In genomic region chr11:36594316-36594989, GRCh38 we compare ENCODE assay signal across 8 cellular contexts. TPM values are rescaled to one million over a fixed set of nuclear protein-coding genes. Genes with fewer than 3 reads are reported as not detected.
DNase-seq lines count a peak whose midpoint lies in the region; ATAC-seq and TF ChIP-seq lines count a peak whose summit lies in the region.

Gene IFTAP (plus strand): TSS chr11:36594502. CDS start chr11:36610104, 15,602 bp downstream.

- no peaks in the 10 kb centered on the region for H3K9me3 Mint-ChIP-seq in activated CD4-positive, alpha-beta memory T cell treated with anti-CD3 and anti-CD28 coated beads, Interleukin-2, amount 10 ng/mL, durations not matched to agents 7 days and 5 days
- H3K9me3 Mint-ChIP-seq in memory B cell, result no peaks in the 10 kb centered on the region
- no peaks in the 10 kb centered on the region for H3K9me3 Mint-ChIP-seq in stimulated activated naive B cell treated with anti-CD40 and anti-IgM and Interleukin-4, amounts not matched to agents 10 μg/mL and 1 μg/mL and 100 μg/mL, for 72 hours

- peak within 1 kb of the TSS; percentile 78 for H3K4me3 ChIP-seq in AG04449 (ENCODE audit: low read depth, low read length)

- CTCF ChIA-PET in AG04449 (lab: Yijun Ruan, JAX), result interaction anchor here (0.6 to 2.8 kb wide), 2 partner anchors 30 to 102 kb away, joined by 3 to 11 read pairs; no protein-coding TSS in a partner anchor
- CTCF ChIA-PET in activated CD4-positive, alpha-beta memory T cell treated with anti-CD3 and anti-CD28 coated beads, Interleukin-2, amount 10 ng/mL, durations not matched to agents 7 days and 5 days (lab: Charles Lee), result no interaction called here

- H3K27ac Mint-ChIP-seq in activated CD4-positive, alpha-beta memory T cell treated with anti-CD3 and anti-CD28 coated beads, Interleukin-2, amount 10 ng/mL, durations not matched to agents 7 days and 5 days, result no peak within 1 kb of the TSS
- H3K27ac Mint-ChIP-seq in memory B cell, result no peak within 1 kb of the TSS
- peak within 1 kb of the TSS; percentile 84 for H3K27ac Mint-ChIP-seq in stimulated activated naive B cell treated with anti-CD40 and anti-IgM and Interleukin-4, amounts not matched to agents 10 μg/mL and 1 μg/mL and 100 μg/mL, for 72 hours

- no peaks in the 10 kb centered on the region for H3K36me3 Mint-ChIP-seq in activated CD4-positive, alpha-beta memory T cell treated with anti-CD3 and anti-CD28 coated beads, Interleukin-2, amount 10 ng/mL, durations not matched to agents 7 days and 5 days (ENCODE audit: low read depth)
- no peaks in the 10 kb centered on the region for H3K36me3 Mint-ChIP-seq in memory B cell
- no peaks in the 10 kb centered on the region for H3K36me3 Mint-ChIP-seq in stimulated activated naive B cell treated with anti-CD40 and anti-IgM and Interleukin-4, amounts not matched to agents 10 μg/mL and 1 μg/mL and 100 μg/mL, for 72 hours

- ATAC-seq in GM18868 (IDR thresholded peaks at IDR 0.05; ENCODE audit: unreplicated experiment), result peak; percentile 82
- peak; percentile 55 for ATAC-seq in HG03196 (IDR thresholded peaks at IDR 0.05; ENCODE audit: unreplicated experiment)
- peak; percentile 14 for ATAC-seq in memory B cell (ENCODE audit: low read depth)
- peak; percentile 84 to 91 for ATAC-seq in stimulated activated naive B cell treated with anti-CD40 and anti-IgM and Interleukin-4, amounts not matched to agents 10 μg/mL and 1 μg/mL and 100 μg/mL, for 72 hours (replicated peaks)

- TF ChIP-seq CTCF in AG04449 (IDR thresholded peaks at IDR 0.05; ENCODE audit: insufficient read depth, low read length, missing control alignments), result no peak

- peaks cover 3% of the 10 kb centered on the region for H3K4me1 Mint-ChIP-seq in activated CD4-positive, alpha-beta memory T cell treated with anti-CD3 and anti-CD28 coated beads, Interleukin-2, amount 10 ng/mL, durations not matched to agents 7 days and 5 days
- H3K4me1 Mint-ChIP-seq in memory B cell, result peaks cover 5% of the 10 kb centered on the region
- peaks cover 6 to 11% of the 10 kb centered on the region in 2 donors for H3K4me1 Mint-ChIP-seq in stimulated activated naive B cell treated with anti-CD40 and anti-IgM and Interleukin-4, amounts not matched to agents 10 μg/mL and 1 μg/mL and 100 μg/mL, for 72 hours

- POLR2A ChIA-PET in AG04449 (lab: Yijun Ruan, JAX), result interaction anchor here (0.6 kb wide), 1 partner anchor 84 kb away, joined by 3 read pairs; the partner anchor contains the start of gene TRAF6
- POLR2A ChIA-PET in activated CD4-positive, alpha-beta memory T cell treated with anti-CD3 and anti-CD28 coated beads, Interleukin-2, amount 10 ng/mL, durations not matched to agents 7 days and 5 days (lab: Charles Lee), result no interaction called here

- peak within 1 kb of the TSS; percentile 74 for H3K4me3 Mint-ChIP-seq in activated CD4-positive, alpha-beta memory T cell treated with anti-CD3 and anti-CD28 coated beads, Interleukin-2, amount 10 ng/mL, durations not matched to agents 7 days and 5 days
- peak within 1 kb of the TSS; percentile 71 for H3K4me3 Mint-ChIP-seq in memory B cell
- peak within 1 kb of the TSS; percentile 95 to 96 for H3K4me3 Mint-ChIP-seq in stimulated activated naive B cell treated with anti-CD40 and anti-IgM and Interleukin-4, amounts not matched to agents 10 μg/mL and 1 μg/mL and 100 μg/mL, for 72 hours

- peak; percentile 65 for DNase-seq in AG04449 (ENCODE audit: low read depth, low spot score)
- peak; percentile 88 to 92 for DNase-seq in NCI-H446 (lab: John Stamatoyannopoulos, UW)
- DNase-seq in activated CD4-positive, alpha-beta memory T cell treated with anti-CD3 and anti-CD28 coated beads, Interleukin-2, amount 10 ng/mL, durations not matched to agents 7 days and 5 days, result peak; percentile 17
- peak; percentile 93 for DNase-seq in epidermal melanocyte (ENCODE audit: insufficient read length, low spot score)
- no peak for DNase-seq in memory B cell (ENCODE audit: low spot score in 2 of 2)
- DNase-seq in stimulated activated naive B cell treated with anti-CD40 and anti-IgM and Interleukin-4, amounts not matched to agents 10 μg/mL and 1 μg/mL and 100 μg/mL, for 72 hours, result peak; percentile 15

- peaks cover 38% of the 10 kb centered on the region for H3K27me3 Mint-ChIP-seq in activated CD4-positive, alpha-beta memory T cell treated with anti-CD3 and anti-CD28 coated beads, Interleukin-2, amount 10 ng/mL, durations not matched to agents 7 days and 5 days
- peaks cover 16% of the 10 kb centered on the region for H3K27me3 Mint-ChIP-seq in memory B cell
- H3K27me3 Mint-ChIP-seq in stimulated activated naive B cell treated with anti-CD40 and anti-IgM and Interleukin-4, amounts not matched to agents 10 μg/mL and 1 μg/mL and 100 μg/mL, for 72 hours, result peaks cover 21 to 28% of the 10 kb centered on the region in 2 donors

RNA-seq across cellular contexts. Expression of gene IFTAP, which starts in this region (rescaled TPM):
- 1 to 10 TPM in 1 of 2 experiments, under 1 TPM in 1; 0.75 to 1.7 TPM for total RNA-seq in activated CD4-positive, alpha-beta memory T cell treated with anti-CD3 and anti-CD28 coated beads, Interleukin-2, amount 10 ng/mL, durations not matched to agents 7 days and 5 days

Comparison
In these comparisons a context has a peak if more than half of its experiments do, and no peak if none do; other contexts are left out.
1. DNase-seq: peak in AG04449 (single experiment), NCI-H446 (2 of 2), activated CD4-positive, alpha-beta memory T cell treated with anti-CD3 and anti-CD28 coated beads, Interleukin-2, amount 10 ng/mL, durations not matched to agents 7 days and 5 days (single experiment), epidermal melanocyte (single experiment) and stimulated activated naive B cell treated with anti-CD40 and anti-IgM and Interleukin-4, amounts not matched to agents 10 μg/mL and 1 μg/mL and 100 μg/mL, for 72 hours (single experiment); none in memory B cell (0 of 2).
2. ATAC-seq: peak in every context shown above with its lines; median percentile 88 in stimulated activated naive B cell treated with anti-CD40 and anti-IgM and Interleukin-4, amounts not matched to agents 10 μg/mL and 1 μg/mL and 100 μg/mL, for 72 hours; 82 in GM18868; 55 in HG03196; 14 in memory B cell.
3. Peak in every context shown above with its lines, with median percentiles within 50 percentile points of each other: H3K4me3 Mint-ChIP-seq.